In the genomic region with DNA sequence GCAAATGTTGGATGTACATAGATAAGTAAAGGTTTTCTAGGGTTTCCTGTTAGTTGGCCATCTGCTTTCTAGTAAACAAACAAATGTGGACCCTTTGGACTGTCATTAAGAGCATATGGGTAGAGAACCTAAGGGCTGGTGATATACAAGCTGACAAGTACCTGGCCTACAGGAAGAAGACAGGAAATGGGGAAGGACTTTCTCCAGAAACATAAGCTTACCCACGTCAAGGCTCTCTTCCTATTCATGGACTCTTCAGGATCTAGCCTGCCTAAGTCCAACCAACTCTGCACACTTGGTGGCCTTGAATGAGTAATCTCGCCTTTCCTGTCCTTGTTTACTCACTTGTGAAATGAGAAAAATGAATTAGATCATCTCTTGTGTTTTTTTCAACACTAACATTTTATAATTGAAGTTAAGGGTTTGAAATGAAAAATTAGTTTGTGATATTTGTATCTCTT, we compare ENCODE assay signal across 13 cellular contexts. TPM values are rescaled to one million over a fixed set of nuclear protein-coding genes. Genes with fewer than 3 reads are reported as not detected.
DNase-seq lines count a peak whose midpoint lies in the region; ATAC-seq and TF ChIP-seq lines count a peak whose summit lies in the region.
"Had no signal": no experiment of that assay in that cellular context is flagged by ENCODE, and none has a peak within 500 bp of the region (broad histone marks: within the 10 kb centered on the region; RNA-seq: fewer than 3 reads in every experiment).

No MANE protein-coding gene starts in this region.

- no peaks in the 10 kb centered on the region for H3K9me3 ChIP-seq in gastroesophageal sphincter
- H3K9me3 ChIP-seq: stomach had no signal

- WGBS in gastroesophageal sphincter (ENCODE audit: low coverage in 1 of 2), 2 donors: 54% methylated on average over 2 of the region's 2 CpGs; no CpG with 5 or more reads in 1 of the 2 donors

- ATAC-seq in gastroesophageal sphincter: no peak
- ATAC-seq in HG03097 (IDR thresholded peaks at IDR 0.05; ENCODE audit: low FRiP score, unreplicated experiment): no peak

- DNase-seq in GM12865 (ENCODE audit: low read depth): peak; percentile 27
- peak; percentile 7 for DNase-seq in NCI-H510A (lab: John Stamatoyannopoulos, UW)
- DNase-seq in epithelial cell of prostate (ENCODE audit: low read depth, low spot score): peak; percentile 33
- DNase-seq in non-pigmented ciliary epithelial cell (ENCODE audit: low read depth): peak; percentile 9
- no peak for DNase-seq in head of caudate nucleus
- DNase-seq in GM10248 (ENCODE audit: extremely low spot score): no peak
- DNase-seq: activated naive CD8-positive, alpha-beta T cell treated with anti-CD3 and anti-CD28 coated beads, Interleukin-2, amount 10 ng/mL, durations not matched to agents 7 days and 5 days; H7; midbrain; NCI-H2227 treated with DMSO at 0.1 percent for 48 hours; stomach had no signal

- peak overlapping the region; percentile 63 for H3K27ac ChIP-seq in epithelial cell of prostate
- no peak overlapping the region for H3K27ac ChIP-seq in gastroesophageal sphincter
- H3K27ac ChIP-seq: stomach had no signal

- H3K36me3 ChIP-seq in gastroesophageal sphincter: no peaks in the 10 kb centered on the region
- H3K36me3 ChIP-seq: stomach had no signal

- no peak for TF ChIP-seq POLR2A in gastroesophageal sphincter (IDR thresholded peaks at IDR 0.05)

- intact Hi-C loops in head of caudate nucleus (cut with DNase I): no loop called here

- H3K27me3 ChIP-seq in gastroesophageal sphincter: no peaks in the 10 kb centered on the region
- H3K27me3 ChIP-seq: stomach had no signal

- H3K4me3 ChIP-seq in GM12865 (ENCODE audit: low read depth, low read length) (no peak overlapping the region), gastroesophageal sphincter (no peak overlapping the region)
- H3K4me3 ChIP-seq: stomach had no signal

- CTCF ChIA-PET in GM10248 (lab: Yijun Ruan, JAX): interaction anchor here (0.9 to 2.2 kb wide), 3 partner anchors 11 to 70 kb away, joined by 3 to 8 read pairs (median 6); no protein-coding TSS in a partner anchor

- TF ChIP-seq EP300 in gastroesophageal sphincter (IDR thresholded peaks at IDR 0.05): no peak

- no peak for TF ChIP-seq CTCF in GM12865 (IDR thresholded peaks at IDR 0.05; ENCODE audit: insufficient read depth, low read depth, low read length, missing control alignments)
- no peak for TF ChIP-seq CTCF in gastroesophageal sphincter (IDR thresholded peaks at IDR 0.05)
- no peak for TF ChIP-seq CTCF in GM10248 (IDR thresholded peaks at IDR 0.05; ENCODE audit: control extremely low read depth, extremely low read depth, low read depth, missing control alignments)

- peaks cover 0 to 16% (median 0%) of the 10 kb centered on the region in 3 donors for H3K4me1 ChIP-seq in gastroesophageal sphincter

- POLR2A ChIA-PET in GM10248 (lab: Yijun Ruan, JAX): no interaction called here

RNA-seq across cellular contexts. Expression of gene GOLIM4, which starts 22.2 kb away (rescaled TPM):
- total RNA-seq in gastroesophageal sphincter: 10 to 100 TPM; 41.8 to 49.3 (median 47.8) TPM

Comparison
In these comparisons a context has a peak if more than half of its experiments do, and no peak if none do; other contexts are left out.
1. DNase-seq: peak in GM12865 (single experiment), NCI-H510A (single experiment), epithelial cell of prostate (single experiment) and non-pigmented ciliary epithelial cell (single experiment); none in head of caudate nucleus (0 of 42) and GM10248 (single experiment).